26 cellular contexts compared by ENCODE assay signal in the genomic region with DNA sequence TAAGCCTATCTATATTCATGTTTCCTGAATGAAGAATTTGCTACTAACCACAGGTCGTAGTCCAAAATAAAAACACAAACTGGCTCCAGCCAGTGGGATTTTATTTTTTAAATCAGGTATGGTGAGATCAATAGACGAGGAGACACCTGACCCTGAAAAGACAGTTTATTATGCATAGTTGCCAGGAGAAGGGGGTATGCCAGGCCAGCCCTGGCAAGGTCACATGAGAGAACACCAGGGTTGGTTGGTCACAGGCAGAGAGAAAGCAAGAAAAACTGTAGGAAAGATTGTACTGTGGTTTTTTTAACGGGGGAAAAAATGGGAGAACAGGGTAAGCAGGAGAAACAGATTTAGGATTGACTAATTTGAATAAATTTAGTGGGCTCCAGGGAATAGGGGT.
DNase-seq lines count a peak whose midpoint lies in the region; ATAC-seq, FAIRE-seq and TF ChIP-seq lines count a peak whose summit lies in the region.
"Had no signal": no experiment of that assay in that cellular context is flagged by ENCODE, and none has a peak within 500 bp of the region (broad histone marks: within the 10 kb centered on the region; RNA-seq: fewer than 3 reads in every experiment).

No MANE protein-coding gene starts in this region.

- POLR2A ChIA-PET in naive thymus-derived CD4-positive, alpha-beta T cell (lab: Charles Lee), result no interaction called here

- H3K4me1 ChIP-seq in body of pancreas (peaks cover 8% of the 10 kb centered on the region), pancreas (peaks cover 0 to 6% (median 5%) of the 10 kb centered on the region in 3 donors)
- no peaks in the 10 kb centered on the region for H3K4me1 ChIP-seq in naive thymus-derived CD4-positive, alpha-beta T cell (ENCODE audit: control insufficient read depth in 2 of 2, insufficient read depth in 2 of 2, low read length in 2 of 2)
- H3K4me1 ChIP-seq: BLaER1 had no signal

- H3K27ac Mint-ChIP-seq in naive thymus-derived CD4-positive, alpha-beta T cell, result no peak overlapping the region
- H3K27ac Mint-ChIP-seq: CD14-positive monocyte; CD4-positive, alpha-beta memory T cell; CD4-positive, CD25-positive, alpha-beta regulatory T cell; CD8-positive, alpha-beta memory T cell had no signal

- intact Hi-C loops in body of pancreas (cut with DNase I), result no loop called here
- intact Hi-C loops in pancreas (cut with DNase I), result no loop called here
- intact Hi-C loops in naive thymus-derived CD4-positive, alpha-beta T cell (cut with micrococcal nuclease), result no loop called here

- H3K9me3 Mint-ChIP-seq in naive thymus-derived CD4-positive, alpha-beta T cell, result peaks cover 2 to 31% (median 12%) of the 10 kb centered on the region in 11 donors

- no peaks in the 10 kb centered on the region for H3K4me1 Mint-ChIP-seq in naive thymus-derived CD4-positive, alpha-beta T cell
- H3K4me1 Mint-ChIP-seq: CD14-positive monocyte; CD4-positive, alpha-beta memory T cell; CD4-positive, CD25-positive, alpha-beta regulatory T cell; CD8-positive, alpha-beta memory T cell had no signal

- TF ChIP-seq CTCF in body of pancreas (IDR thresholded peaks at IDR 0.05), result no peak
- TF ChIP-seq CTCF in pancreas (IDR thresholded peaks at IDR 0.05), result no peak

- no peaks in the 10 kb centered on the region for H3K9me3 ChIP-seq in body of pancreas
- H3K9me3 ChIP-seq in pancreas, result no peaks in the 10 kb centered on the region
- H3K9me3 ChIP-seq in naive thymus-derived CD4-positive, alpha-beta T cell (ENCODE audit: control insufficient read depth in 2 of 3, low read length in 3 of 3), result no peaks in the 10 kb centered on the region
- H3K9me3 ChIP-seq: BE2C, BLaER1 had no signal

- H3K36me3 ChIP-seq in body of pancreas (replicated peaks in 1 of 2; ENCODE audit: insufficient read depth in 1 of 2, low read depth in 2 of 2) (no peaks in the 10 kb centered on the region), pancreas (no peaks in the 10 kb centered on the region)
- H3K36me3 ChIP-seq in naive thymus-derived CD4-positive, alpha-beta T cell (ENCODE audit: control insufficient read depth in 2 of 3, insufficient read depth in 3 of 3, low read length in 3 of 3), result no peaks in the 10 kb centered on the region
- H3K36me3 ChIP-seq: BE2C, BLaER1 had no signal

- H3K4me3 ChIP-seq in body of pancreas, result no peak overlapping the region
- no peak overlapping the region for H3K4me3 ChIP-seq in pancreas
- H3K4me3 ChIP-seq in naive thymus-derived CD4-positive, alpha-beta T cell (ENCODE audit: low read length), result no peak overlapping the region
- H3K4me3 ChIP-seq: BLaER1, GM12878 had no signal

- no peak for FAIRE-seq in pancreas (lab: Jason Lieb, UNC)
- FAIRE-seq: A204.1, GM12878, GM12892, GM18507 had no signal

- TF ChIP-seq POLR2A in body of pancreas (IDR thresholded peaks at IDR 0.05), result no peak

- CTCF ChIA-PET in naive thymus-derived CD4-positive, alpha-beta T cell (lab: Charles Lee), result no interaction called here

- H3K27ac ChIP-seq in body of pancreas (no peak overlapping the region), pancreas (no peak overlapping the region)
- no peak overlapping the region for H3K27ac ChIP-seq in naive thymus-derived CD4-positive, alpha-beta T cell (ENCODE audit: low read depth, low read length)
- H3K27ac ChIP-seq: BLaER1 had no signal

- 26 to 30% methylated on average over 3 of the region's 3 CpGs for WGBS in body of pancreas, 2 donors
- WGBS in pancreas, 2 donors, result 20 to 25% methylated on average over 3 of the region's 3 CpGs

- H3K27me3 ChIP-seq in body of pancreas (no peaks in the 10 kb centered on the region), pancreas (peaks cover 0 to 4% (median 0%) of the 10 kb centered on the region in 4 donors)
- no peaks in the 10 kb centered on the region for H3K27me3 ChIP-seq in naive thymus-derived CD4-positive, alpha-beta T cell (ENCODE audit: control insufficient read depth in 2 of 2, insufficient read depth in 2 of 2, low read length in 2 of 2)
- H3K27me3 ChIP-seq: BE2C, BLaER1 had no signal

- no peaks in the 10 kb centered on the region for H3K36me3 Mint-ChIP-seq in naive thymus-derived CD4-positive, alpha-beta T cell
- H3K36me3 Mint-ChIP-seq: CD14-positive monocyte; CD4-positive, alpha-beta memory T cell; CD4-positive, CD25-positive, alpha-beta regulatory T cell; CD8-positive, alpha-beta memory T cell had no signal

- peak; percentile 45 for ATAC-seq in body of pancreas
- ATAC-seq in pancreas, result peak in 3 of 4 donors; percentile 71 to 94 (median 91)
- ATAC-seq in naive thymus-derived CD4-positive, alpha-beta T cell, result no peak
- ATAC-seq in GM19452 (IDR thresholded peaks at IDR 0.05; ENCODE audit: unreplicated experiment), result no peak
- ATAC-seq: GM12878 had no signal

- no peaks in the 10 kb centered on the region for H3K27me3 Mint-ChIP-seq in naive thymus-derived CD4-positive, alpha-beta T cell
- H3K27me3 Mint-ChIP-seq: CD4-positive, alpha-beta memory T cell; CD4-positive, CD25-positive, alpha-beta regulatory T cell; CD8-positive, alpha-beta memory T cell had no signal

- DNase-seq in body of pancreas (peak in 1 of 4 donors; percentile 14), pancreas (peak in 2 of 6 donors; percentile 23 to 39)
- DNase-seq in effector CD8-positive, alpha-beta T cell (lab: John Stamatoyannopoulos, UW), result no peak
- DNase-seq in naive thymus-derived CD4-positive, alpha-beta T cell, result no peak
- DNase-seq: 8988T; ACHN; BE2C; C1 segment of cervical spinal cord; CD4-positive, alpha-beta memory T cell; CD4-positive, CD25-positive, alpha-beta regulatory T cell; CD8-positive, alpha-beta memory T cell; COR-L47; DMS 273 treated with DMSO at 0.1 percent for 48 hours; DMS153; DMS53; DMS79; DND-41; EL; GDM1 had no signal

- no peak overlapping the region for H3K4me3 Mint-ChIP-seq in naive thymus-derived CD4-positive, alpha-beta T cell
- H3K4me3 Mint-ChIP-seq: CD14-positive monocyte; CD4-positive, alpha-beta memory T cell; CD4-positive, CD25-positive, alpha-beta regulatory T cell; CD8-positive, alpha-beta memory T cell had no signal

Comparison
In these comparisons a context has a peak if more than half of its experiments do, and no peak if none do; other contexts are left out.
1. ATAC-seq: peak in body of pancreas (single experiment) and pancreas (3 of 4); none in naive thymus-derived CD4-positive, alpha-beta T cell (single experiment) and GM19452 (single experiment).